ENCODE assay signal across 25 cellular contexts in the genomic region with DNA sequence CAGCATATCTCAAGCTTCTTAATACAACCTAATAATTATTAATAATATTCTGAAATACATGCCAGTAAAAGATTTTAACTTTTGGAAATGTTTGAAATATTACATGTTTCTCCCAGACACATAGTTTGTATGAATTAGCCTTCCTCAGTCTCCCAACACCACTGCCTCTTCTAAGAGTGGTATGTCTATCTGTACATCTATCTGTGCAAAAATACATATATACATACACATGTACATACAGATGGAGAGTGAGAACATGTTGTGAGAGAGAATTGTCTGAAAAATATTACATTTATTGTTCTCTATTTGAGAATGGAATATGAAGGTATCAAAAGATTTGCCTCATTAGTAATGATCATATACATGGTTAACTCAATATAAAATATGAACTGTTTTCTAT.
"Had no signal": no experiment of that assay in that cellular context is flagged by ENCODE, and none has a peak within 500 bp of the region (broad histone marks: within the 10 kb centered on the region; RNA-seq: fewer than 3 reads in every experiment).

No MANE protein-coding gene starts in this region.

- ATAC-seq: effector memory CD8-positive, alpha-beta T cell; esophagus mucosa; gastrocnemius medialis; heart right ventricle; left cardiac atrium; left lung; left ventricle myocardium superior; lower lobe of right lung; mucosa of descending colon had no signal

- H3K4me3 ChIP-seq: colonic mucosa, esophagus squamous epithelium, gastrocnemius medialis, heart right ventricle, left lung, lower lobe of right lung, mucosa of descending colon had no signal

- H3K36me3 Mint-ChIP-seq: mesothelial cell of epicardium, naive B cell had no signal

- H3K9me3 Mint-ChIP-seq: endodermal cell, mesothelial cell of epicardium had no signal

- H3K4me3 Mint-ChIP-seq: dendritic cell treated with granulocyte-macrophage colony-stimulating factor and Interleukin-4, amounts not matched to agents 40 ng/mL and 50 ng/mL, for 4 days; effector memory CD8-positive, alpha-beta T cell; endodermal cell; mesothelial cell of epicardium; naive B cell had no signal

- H3K27ac ChIP-seq: colonic mucosa, epithelial cell of prostate, esophagus squamous epithelium, gastrocnemius medialis, heart right ventricle, left lung, lower lobe of right lung had no signal

- H3K9me3 ChIP-seq: colonic mucosa, esophagus squamous epithelium, gastrocnemius medialis, heart right ventricle, lower lobe of right lung had no signal

- DNase-seq: colonic mucosa; cortex of kidney; effector CD8-positive, alpha-beta T cell; effector memory CD8-positive, alpha-beta T cell; endodermal cell; erythroblast; esophagus squamous epithelium; foreskin fibroblast; foreskin melanocyte; gastrocnemius medialis; glutamatergic neuron; head of caudate nucleus; heart right ventricle; hippocampal formation; left cardiac atrium; left lung; left ventricle myocardium superior; lower lobe of right lung; mesenchymal stem cell; mucosa of descending colon; naive B cell had no signal

- H3K27me3 Mint-ChIP-seq: dendritic cell treated with granulocyte-macrophage colony-stimulating factor and Interleukin-4, amounts not matched to agents 40 ng/mL and 50 ng/mL, for 4 days; effector memory CD8-positive, alpha-beta T cell; naive B cell had no signal

- H3K4me1 Mint-ChIP-seq: mesothelial cell of epicardium, naive B cell had no signal

- H3K27ac Mint-ChIP-seq: dendritic cell treated with granulocyte-macrophage colony-stimulating factor and Interleukin-4, amounts not matched to agents 40 ng/mL and 50 ng/mL, for 4 days; effector memory CD8-positive, alpha-beta T cell; endodermal cell; mesothelial cell of epicardium; naive B cell had no signal

- H3K4me1 ChIP-seq: colonic mucosa, esophagus squamous epithelium, gastrocnemius medialis, heart right ventricle, left lung, lower lobe of right lung had no signal

- H3K27me3 ChIP-seq: colonic mucosa, esophagus squamous epithelium, gastrocnemius medialis, heart right ventricle, left lung had no signal

- H3K36me3 ChIP-seq: colonic mucosa, esophagus squamous epithelium, gastrocnemius medialis, heart right ventricle, left lung, lower lobe of right lung had no signal
